8 cellular contexts compared by ENCODE assay signal in genomic region chr4:80610845-80611244, GRCh38.
DNase-seq lines count a peak whose midpoint lies in the region; ATAC-seq lines count a peak whose summit lies in the region.

No MANE protein-coding gene starts in this region.

- no peaks in the 10 kb centered on the region for H3K36me3 Mint-ChIP-seq in naive B cell
- no peaks in the 10 kb centered on the region for H3K36me3 Mint-ChIP-seq in activated CD4-positive, alpha-beta T cell treated with anti-CD3 and anti-CD28 coated beads, Interleukin-2, amount 10 ng/mL, durations not matched to agents 24 days and 14 days (ENCODE audit: low read depth)

- H3K27ac Mint-ChIP-seq in naive B cell, result peak overlapping the region; percentile 32 to 95 (median 80)
- no peak overlapping the region for H3K27ac Mint-ChIP-seq in activated CD4-positive, alpha-beta T cell treated with anti-CD3 and anti-CD28 coated beads, Interleukin-2, amount 10 ng/mL, durations not matched to agents 24 days and 14 days

- H3K27me3 Mint-ChIP-seq in naive B cell, result no peaks in the 10 kb centered on the region
- no peaks in the 10 kb centered on the region for H3K27me3 Mint-ChIP-seq in activated CD4-positive, alpha-beta T cell treated with anti-CD3 and anti-CD28 coated beads, Interleukin-2, amount 10 ng/mL, durations not matched to agents 24 days and 14 days

- DNase-seq in NCI-H2107 (lab: John Stamatoyannopoulos, UW), result peak; percentile 54
- peak; percentile 63 for DNase-seq in naive B cell
- DNase-seq in NCI-H524 treated with DMSO at 0.1 percent for 48 hours (lab: John Stamatoyannopoulos, UW), result no peak
- no peak for DNase-seq in T1000 (lab: John Stamatoyannopoulos, UW)
- no peak for DNase-seq in activated CD4-positive, alpha-beta T cell treated with anti-CD3 and anti-CD28 coated beads, Interleukin-2, amount 10 ng/mL, durations not matched to agents 24 days and 14 days
- DNase-seq in stimulated activated CD4-positive, alpha-beta T cell treated with anti-CD3 and anti-CD28 coated beads, Interleukin-1b, Interleukin-23, amount 100 ng/mL, for 48 hours, result no peak

- ATAC-seq in GM18858 (IDR thresholded peaks at IDR 0.05; ENCODE audit: unreplicated experiment), result peak; percentile 85
- ATAC-seq in HG02678 (IDR thresholded peaks at IDR 0.05; ENCODE audit: unreplicated experiment), result peak; percentile 87
- ATAC-seq in naive B cell (ENCODE audit: low read depth in 2 of 2), result peak; percentile 73 to 75

- H3K4me1 Mint-ChIP-seq in naive B cell, result peaks cover 16 to 53% (median 34%) of the 10 kb centered on the region in 3 donors
- no peaks in the 10 kb centered on the region for H3K4me1 Mint-ChIP-seq in activated CD4-positive, alpha-beta T cell treated with anti-CD3 and anti-CD28 coated beads, Interleukin-2, amount 10 ng/mL, durations not matched to agents 24 days and 14 days

- intact Hi-C loops in activated CD4-positive, alpha-beta T cell treated with anti-CD3 and anti-CD28 coated beads, Interleukin-2, amount 10 ng/mL, durations not matched to agents 24 days and 14 days (cut with micrococcal nuclease), result no loop called here

- peaks cover 0 to 4% (median 0%) of the 10 kb centered on the region in 7 donors for H3K9me3 Mint-ChIP-seq in naive B cell
- H3K9me3 Mint-ChIP-seq in activated CD4-positive, alpha-beta T cell treated with anti-CD3 and anti-CD28 coated beads, Interleukin-2, amount 10 ng/mL, durations not matched to agents 24 days and 14 days, result no peaks in the 10 kb centered on the region

- H3K4me3 Mint-ChIP-seq in naive B cell, result peak overlapping the region; percentile 41 to 87 (median 60)
- H3K4me3 Mint-ChIP-seq in activated CD4-positive, alpha-beta T cell treated with anti-CD3 and anti-CD28 coated beads, Interleukin-2, amount 10 ng/mL, durations not matched to agents 24 days and 14 days, result no peak overlapping the region

Comparison
In these comparisons a context has a peak if more than half of its experiments do, and no peak if none do; other contexts are left out.
1. DNase-seq: peak in NCI-H2107 (single experiment) and naive B cell (single experiment); none in NCI-H524 treated with DMSO at 0.1 percent for 48 hours (single experiment), T1000 (single experiment), activated CD4-positive, alpha-beta T cell treated with anti-CD3 and anti-CD28 coated beads, Interleukin-2, amount 10 ng/mL, durations not matched to agents 24 days and 14 days (single experiment) and stimulated activated CD4-positive, alpha-beta T cell treated with anti-CD3 and anti-CD28 coated beads, Interleukin-1b, Interleukin-23, amount 100 ng/mL, for 48 hours (single experiment).
2. Peak in every context shown above with its lines, with median percentiles within 50 percentile points of each other: ATAC-seq.